ENCODE assay signal across 8 cellular contexts in genomic region chr18:13218376-13219011, GRCh38. TPM values are rescaled to one million over a fixed set of nuclear protein-coding genes. Genes with fewer than 3 reads are reported as not detected.
DNase-seq lines count a peak whose midpoint lies in the region; ATAC-seq, FAIRE-seq and TF ChIP-seq lines count a peak whose summit lies in the region.

Gene LDLRAD4, plus strand, starts transcription at chr18:13218760.

- no peak for FAIRE-seq in keratinocyte (lab: Jason Lieb, UNC)

- WGBS in spleen, 5 donors = 1 to 2% (median 1%) methylated on average over 28 to 58 of the region's 58 CpGs

- no peak within 1 kb of the TSS for H2AFZ ChIP-seq in keratinocyte (ENCODE audit: control insufficient read depth, low read length)

- dilution Hi-C loops in keratinocyte (cut with MboI; ENCODE audit: extremely low pct_ligation_motif_present, low sequenced_read_pairs) = loop anchor here (25.0 kb wide), 1 partner anchor 419 kb away; no protein-coding TSS in a partner anchor

- no peaks in the 10 kb centered on the region for H3K9me3 ChIP-seq in keratinocyte (ENCODE audit: control insufficient read depth, low read depth, low read length)
- no peaks in the 10 kb centered on the region for H3K9me3 ChIP-seq in spleen

- peaks cover 4 to 21% of the 10 kb centered on the region in 2 donors for H3K27me3 Mint-ChIP-seq in T-cell

- peak in 1 of 3 donors; percentile 6 for TF ChIP-seq POLR2A in spleen (IDR thresholded peaks at IDR 0.05)

- H3K36me3 Mint-ChIP-seq in T-cell = no peaks in the 10 kb centered on the region

- in situ Hi-C loops in brain microvascular endothelial cell (cut with HindIII; ENCODE audit: low pct_ligation_motif_present, low sequenced_read_pairs) = no loop called here

- peaks cover 62% of the 10 kb centered on the region for H3K27me3 ChIP-seq in brain microvascular endothelial cell (replicated peaks)
- peaks cover 63% of the 10 kb centered on the region for H3K27me3 ChIP-seq in keratinocyte (ENCODE audit: control insufficient read depth, extremely low read depth, insufficient read depth, low read length)
- H3K27me3 ChIP-seq in spleen (replicated peaks in 1 of 7) = peaks cover 0 to 69% (median 11%) of the 10 kb centered on the region in 7 donors

- CTCF ChIA-PET in T-cell (lab: Charles Lee) = interaction anchor here in 1 of 2 donors (1.1 kb wide), 1 partner anchor 95 kb away, joined by 3 read pairs; no protein-coding TSS in a partner anchor

- peak within 1 kb of the TSS; percentile 64 to 70 for H3K27ac Mint-ChIP-seq in T-cell

- H3K27ac ChIP-seq in brain microvascular endothelial cell (no peak within 1 kb of the TSS), keratinocyte (ENCODE audit: control insufficient read depth, insufficient read depth, low read length) (no peak within 1 kb of the TSS), spleen (peak within 1 kb of the TSS; percentile 30 to 83 (median 79))

- DNase-seq in NCI-H1417 (lab: John Stamatoyannopoulos, UW) (peak; percentile 10 to 60 (median 59)), NCI-H1417 treated with DMSO at 0.1 percent for 48 hours (lab: John Stamatoyannopoulos, UW) (no peak), T-cell (peak; percentile 16 to 70 (median 51)), brain microvascular endothelial cell (no peak), keratinocyte (ENCODE audit: low read depth, low spot score) (no peak), spleen (no peak), OCI-M2 (lab: John Stamatoyannopoulos, UW; ENCODE audit: unreplicated experiment) (no peak)

- H3K4me3 ChIP-seq in brain microvascular endothelial cell (ENCODE audit: low read depth, low read length) (peak within 1 kb of the TSS; percentile 9), keratinocyte (ENCODE audit: control insufficient read depth in 2 of 3, extremely low read depth in 1 of 3, insufficient read depth in 2 of 3, low read depth in 1 of 3, low read length in 3 of 3) (peak within 1 kb of the TSS; percentile 5 to 29 (median 27)), spleen (peak within 1 kb of the TSS; percentile 58 to 94 (median 76))

- no peaks in the 10 kb centered on the region for H3K36me3 ChIP-seq in brain microvascular endothelial cell (replicated peaks)
- no peaks in the 10 kb centered on the region for H3K36me3 ChIP-seq in keratinocyte (ENCODE audit: control insufficient read depth in 2 of 2, extremely low read depth in 1 of 2, insufficient read depth in 2 of 2, low read length in 2 of 2)
- no peaks in the 10 kb centered on the region for H3K36me3 ChIP-seq in spleen

- H3K4me1 ChIP-seq in keratinocyte (ENCODE audit: control insufficient read depth, extremely low read depth, insufficient read depth, low read length) = no peaks in the 10 kb centered on the region
- peaks cover 33 to 74% (median 62%) of the 10 kb centered on the region in 6 donors for H3K4me1 ChIP-seq in spleen

- H4K20me1 ChIP-seq in keratinocyte (ENCODE audit: control insufficient read depth, extremely low read depth, insufficient read depth, low read length) = no peaks in the 10 kb centered on the region

- no peak within 1 kb of the TSS for H3K9ac ChIP-seq in keratinocyte (ENCODE audit: control insufficient read depth, extremely low read depth, insufficient read depth, low read length)

- no peaks in the 10 kb centered on the region for H3K9me3 Mint-ChIP-seq in T-cell

- no peak for TF ChIP-seq CTCF in brain microvascular endothelial cell (IDR thresholded peaks at IDR 0.05; ENCODE audit: low read depth, low read length, missing control alignments)
- TF ChIP-seq CTCF in keratinocyte (optimal IDR thresholded peaks at IDR 0.05 in 1 of 3, IDR thresholded peaks at IDR 0.05 in 1 of 3, conservative IDR thresholded peaks at IDR 0.05 in 1 of 3; ENCODE audit: extremely low read depth in 1 of 3, insufficient read depth in 2 of 3, low read length in 3 of 3) = no peak
- TF ChIP-seq CTCF in spleen (IDR thresholded peaks at IDR 0.05 in 8 of 11, conservative IDR thresholded peaks at IDR 0.05 in 3 of 11) = no peak

- peaks cover 40 to 53% (median 46%) of the 10 kb centered on the region in 3 donors for H3K4me1 Mint-ChIP-seq in T-cell

- H3K4me3 Mint-ChIP-seq in T-cell = peak within 1 kb of the TSS; percentile 72 to 85 (median 81)

- H3K79me2 ChIP-seq in keratinocyte (ENCODE audit: control insufficient read depth, insufficient read depth, low read length) = no peaks in the 10 kb centered on the region

- H3K4me2 ChIP-seq in keratinocyte (ENCODE audit: control insufficient read depth, extremely low read depth, insufficient read depth, low read depth, low read length) = peak within 1 kb of the TSS; percentile 10

- ATAC-seq in T-cell (replicated peaks in 1 of 4) (peak; percentile 29 to 57 (median 39)), HG03175 (IDR thresholded peaks at IDR 0.05; ENCODE audit: unreplicated experiment) (no peak)

- intact Hi-C loops in spleen (cut with DNase I; ENCODE audit: low total_unique reads) = loop anchor here (5.0 to 10.0 kb wide), 5 partner anchors 164 to 509 kb away; partner anchors contain the start of genes FAM210A and RNMT

- POLR2A ChIA-PET in T-cell (lab: Charles Lee) = interaction anchor here in 1 of 2 donors (0.7 kb wide), 1 partner anchor 337 kb away, joined by 3 read pairs; no protein-coding TSS in a partner anchor

- no peaks in the 10 kb centered on the region for H3K9me1 ChIP-seq in keratinocyte (ENCODE audit: control insufficient read depth, extremely low read depth, insufficient read depth, low read length)

RNA-seq across cellular contexts. Expression of gene LDLRAD4, which starts in this region (rescaled TPM):
- total RNA-seq in T-cell = 10 to 100 TPM; 57.6 to 80.8 (median 72.4) TPM
- under 0.01 to 0.04 TPM in 2 of 3 replicates, not detected in the other for polyA plus RNA-seq in keratinocyte
- polyA plus RNA-seq in keratinocyte (2011; ENCODE audit: low read depth) = not detected
- polyA plus RNA-seq in keratinocyte (2011; cell fraction: cytosol; rRNA removed) = not detected in 2 replicates
- polyA plus RNA-seq in keratinocyte (2011; cell fraction: nucleus; rRNA removed) = 0.03 and 0.04 TPM in 2 replicates
- polyA plus RNA-seq in keratinocyte (2012; ENCODE audit: low replicate concordance) = 0.11 and 0.13 TPM in 2 replicates
- 0.03 TPM in 1 of 3 replicates, not detected in the others for polyA minus RNA-seq in keratinocyte
- not detected for polyA minus RNA-seq in keratinocyte (2011; cell fraction: cytosol; rRNA and poly(A)+ RNA removed)
- polyA minus RNA-seq in keratinocyte (2011; cell fraction: nucleus; rRNA and poly(A)+ RNA removed) = not detected in 2 replicates
- total RNA-seq in spleen = 10 to 100 TPM; 34.2 to 80.8 (median 57.8) TPM
- polyA plus RNA-seq in spleen = 1 to 10 TPM; 4.5 to 6.2 (median 5.2) TPM

Comparison
In these comparisons a context has a peak if more than half of its experiments do, and no peak if none do; other contexts are left out.
1. DNase-seq: peak in NCI-H1417 (3 of 3) and T-cell (34 of 34); none in NCI-H1417 treated with DMSO at 0.1 percent for 48 hours (single experiment), brain microvascular endothelial cell (single experiment), keratinocyte (single experiment), spleen (single experiment) and OCI-M2 (single experiment).
2. H3K27ac ChIP-seq: peak in spleen (8 of 8); none in brain microvascular endothelial cell (single experiment) and keratinocyte (single experiment).
3. H3K4me3 ChIP-seq: peak in every context shown above with its lines; median percentile 76 in spleen; 27 in keratinocyte; 9 in brain microvascular endothelial cell.